Comparison of ENCODE assay signal across 9 cellular contexts in the genomic region with DNA sequence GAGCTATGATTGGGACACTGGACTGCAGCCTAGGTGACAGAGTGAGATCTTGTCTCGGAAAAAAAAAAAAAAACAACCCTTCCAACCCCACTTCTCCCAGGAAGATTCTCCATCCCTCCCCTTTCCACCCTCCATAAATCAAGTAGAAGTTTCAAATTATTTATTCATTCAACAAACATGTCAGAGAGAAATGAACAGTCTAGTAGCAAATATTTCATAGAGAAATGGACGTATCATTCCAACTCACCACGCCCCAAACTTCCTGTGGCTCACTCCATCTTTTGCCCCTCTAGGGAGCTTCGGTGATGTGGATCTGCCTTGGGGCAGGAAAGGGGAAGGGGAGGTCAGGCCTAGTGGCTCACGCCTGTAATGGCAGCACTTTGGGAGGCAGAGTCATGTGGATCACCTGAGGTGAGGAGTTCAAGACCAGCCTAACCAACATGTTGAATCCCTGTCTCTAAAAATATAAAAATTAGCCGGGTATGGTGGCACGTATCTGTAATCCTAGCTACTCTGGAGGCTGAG. TPM values are rescaled to one million over a fixed set of nuclear protein-coding genes. Genes with fewer than 3 reads are reported as not detected.
A peak's percentile ranks its signal among the peaks of the same experiment; 100 is the strongest.
DNase-seq lines count a peak whose midpoint lies in the region; ATAC-seq, FAIRE-seq and TF ChIP-seq lines count a peak whose summit lies in the region.
"Had no signal": no experiment of that assay in that cellular context is flagged by ENCODE, and none has a peak within 500 bp of the region (broad histone marks: within the 10 kb centered on the region; RNA-seq: fewer than 3 reads in every experiment).

No MANE protein-coding gene starts in this region.

- no peak for TF ChIP-seq RAD21 in HepG2 (CRISPR knock-in tag; IDR thresholded peaks at IDR 0.05)

- H3K36me3 ChIP-seq in HepG2 (replicated peaks in 1 of 2; ENCODE audit: control insufficient read depth in 1 of 2, insufficient read depth in 2 of 2, low read length in 2 of 2) (peaks cover 5 to 24% of the 10 kb centered on the region in 2 experiments), tibial nerve (peaks cover 0 to 36% (median 0%) of the 10 kb centered on the region in 3 donors)

- H3K9me3 Mint-ChIP-seq in activated naive CD4-positive, alpha-beta T cell treated with anti-CD3 and anti-CD28 coated beads for 36 hours = no peaks in the 10 kb centered on the region
- no peaks in the 10 kb centered on the region for H3K9me3 Mint-ChIP-seq in activated naive CD8-positive, alpha-beta T cell treated with anti-CD3 and anti-CD28 coated beads for 36 hours

- H3K4me3 Mint-ChIP-seq in activated naive CD4-positive, alpha-beta T cell treated with anti-CD3 and anti-CD28 coated beads for 36 hours = peak overlapping the region; percentile 78
- peak overlapping the region; percentile 85 for H3K4me3 Mint-ChIP-seq in activated naive CD8-positive, alpha-beta T cell treated with anti-CD3 and anti-CD28 coated beads for 36 hours

- H3K4me3 ChIP-seq in HepG2 (replicated peaks in 1 of 3; ENCODE audit: insufficient read depth in 1 of 3, low read depth in 2 of 3, low read length in 3 of 3) (peak overlapping the region; percentile 90 to 99 (median 92); a peak in 5 of 6 replicates), tibial nerve (peak overlapping the region; percentile 56 to 85 (median 80))

- peak overlapping the region; percentile 90 for H3K9ac ChIP-seq in HepG2 (ENCODE audit: insufficient read depth, low read depth, low read length)

- WGBS in HepG2 (ENCODE audit: low lambda C conversion rate) = 59% methylated on average over 7 of the region's 7 CpGs
- WGBS in tibial nerve, 2 donors = 58 to 59% methylated on average over 7 of the region's 7 CpGs

- ATAC-seq in HepG2 (no peak), GM18511 (IDR thresholded peaks at IDR 0.05; ENCODE audit: unreplicated experiment) (no peak)

- no peaks in the 10 kb centered on the region for H3K27me3 Mint-ChIP-seq in activated naive CD4-positive, alpha-beta T cell treated with anti-CD3 and anti-CD28 coated beads for 36 hours (ENCODE audit: low read depth)
- no peaks in the 10 kb centered on the region for H3K27me3 Mint-ChIP-seq in activated naive CD8-positive, alpha-beta T cell treated with anti-CD3 and anti-CD28 coated beads for 36 hours

- peak; percentile 28 for DNase-seq in activated naive CD4-positive, alpha-beta T cell treated with anti-CD3 and anti-CD28 coated beads for 36 hours
- no peak for DNase-seq in activated naive CD4-positive, alpha-beta T cell treated with Interleukin-2 at 50 U/mL for 16 hours
- DNase-seq in activated naive CD8-positive, alpha-beta T cell treated with anti-CD3 and anti-CD28 coated beads for 36 hours = no peak
- DNase-seq in HepG2 (ENCODE audit: low spot score) (no peak), tibial nerve (ENCODE audit: low spot score in 2 of 2) (no peak), occipital lobe (lab: John Stamatoyannopoulos, UW) (no peak)
- DNase-seq in NK-92 treated with Interleukin-12 subunit alpha and Interleukin-12 subunit beta, amount 100 ng/mL, for 24 hours (lab: John Stamatoyannopoulos, UW) = no peak

- H3K4me2 ChIP-seq in HepG2 (ENCODE audit: low read depth, low read length) = peak overlapping the region; percentile 75

- H3K9me3 ChIP-seq in HepG2 (ENCODE audit: low read length) = no peaks in the 10 kb centered on the region
- H3K9me3 ChIP-seq in tibial nerve = no peaks in the 10 kb centered on the region

- H3K27ac ChIP-seq in HepG2 (ENCODE audit: extremely low read length, insufficient read depth, low read length) = peak overlapping the region; percentile 80
- H3K27ac ChIP-seq in tibial nerve = peak overlapping the region; percentile 59 to 85 (median 84)

- H3K4me1 ChIP-seq in HepG2 (ENCODE audit: insufficient read depth, low read length) (peaks cover 55% of the 10 kb centered on the region), tibial nerve (peaks cover 0 to 40% (median 17%) of the 10 kb centered on the region in 4 donors)

- TF ChIP-seq CTCF in HepG2 (CRISPR knock-in tag; IDR thresholded peaks at IDR 0.05) (no peak), tibial nerve (IDR thresholded peaks at IDR 0.05) (no peak)

- in situ Hi-C loops in HepG2 (cut with HindIII; ENCODE audit: extremely low pct_ligation_motif_present, low pct_unique_long_range_greater_than_20kb) = no loop called here

- peaks cover 3 to 13% of the 10 kb centered on the region in 2 experiments; a peak in 3 of 5 replicates for H3K27me3 ChIP-seq in HepG2 (ENCODE audit: control insufficient read depth in 1 of 2, insufficient read depth in 2 of 2, low read length in 2 of 2)
- H3K27me3 ChIP-seq in tibial nerve = no peaks in the 10 kb centered on the region

- TF ChIP-seq POLR2A in HepG2 (IDR thresholded peaks at IDR 0.05; ENCODE audit: insufficient read depth in 1 of 2, low read depth in 2 of 2, low read length in 2 of 2) (no peak), tibial nerve (IDR thresholded peaks at IDR 0.05) (no peak)

- H3K79me2 ChIP-seq in HepG2 (ENCODE audit: insufficient read depth, low read length) = no peaks in the 10 kb centered on the region

- H3K27ac Mint-ChIP-seq in activated naive CD4-positive, alpha-beta T cell treated with anti-CD3 and anti-CD28 coated beads for 36 hours = peak overlapping the region; percentile 73
- peak overlapping the region; percentile 85 for H3K27ac Mint-ChIP-seq in activated naive CD8-positive, alpha-beta T cell treated with anti-CD3 and anti-CD28 coated beads for 36 hours

- POLR2A ChIA-PET in HepG2 (lab: Yijun Ruan, JAX) = interaction anchor here (1.4 kb wide), 1 partner anchor 10 kb away, joined by 11 read pairs; a partner anchor contains a TSS

- BruUV-seq in HepG2 (replicated peaks; lab: Mats Ljungman, UMichigan) = TSS peak; percentile 55

- peaks cover 6% of the 10 kb centered on the region for H3K36me3 Mint-ChIP-seq in activated naive CD4-positive, alpha-beta T cell treated with anti-CD3 and anti-CD28 coated beads for 36 hours (ENCODE audit: low read depth)
- peaks cover 7% of the 10 kb centered on the region for H3K36me3 Mint-ChIP-seq in activated naive CD8-positive, alpha-beta T cell treated with anti-CD3 and anti-CD28 coated beads for 36 hours

- FAIRE-seq in HepG2 (lab: Jason Lieb, UNC) = no peak

- H4K20me1 ChIP-seq in HepG2 (ENCODE audit: insufficient read depth, low read length) = peaks cover 6% of the 10 kb centered on the region; the same call in 1 of the 2 replicates

- peaks cover 44% of the 10 kb centered on the region for H3K4me1 Mint-ChIP-seq in activated naive CD4-positive, alpha-beta T cell treated with anti-CD3 and anti-CD28 coated beads for 36 hours (ENCODE audit: low read depth)
- H3K4me1 Mint-ChIP-seq in activated naive CD8-positive, alpha-beta T cell treated with anti-CD3 and anti-CD28 coated beads for 36 hours = peaks cover 52% of the 10 kb centered on the region

- TF ChIP-seq EP300 in HepG2 (IDR thresholded peaks at IDR 0.05; ENCODE audit: low read depth in 2 of 2, low read length in 2 of 2) (no peak), HepG2 (CRISPR knock-in tag; IDR thresholded peaks at IDR 0.05; ENCODE audit: borderline replicate concordance) (no peak), tibial nerve (IDR thresholded peaks at IDR 0.05) (no peak)

- no peak overlapping the region for H2AFZ ChIP-seq in HepG2 (ENCODE audit: low read length)

- intact Hi-C loops in activated naive CD4-positive, alpha-beta T cell treated with anti-CD3 and anti-CD28 coated beads for 36 hours (cut with micrococcal nuclease) = no loop called here
- intact Hi-C loops in HepG2 (cut with micrococcal nuclease; ENCODE audit: unreplicated experiment) = no loop called here

- CTCF ChIA-PET in activated naive CD4-positive, alpha-beta T cell treated with anti-CD3 and anti-CD28 coated beads for 36 hours (lab: Charles Lee) = interaction anchor here (0.7 to 0.9 kb wide), 2 partner anchors 9 to 12 kb away, joined by 4 read pairs; a partner anchor contains a TSS
- CTCF ChIA-PET in HepG2 (lab: Yijun Ruan, JAX; ENCODE audit: low intra/inter-chr PET ratio, low total read pairs) = no interaction called here

RNA-seq across cellular contexts. Expression of a gene that starts 0.6 kb away (rescaled TPM):
- 10 to 100 TPM; 21.2 to 21.6 TPM for total RNA-seq in activated naive CD4-positive, alpha-beta T cell treated with anti-CD3 and anti-CD28 coated beads for 36 hours
- 10 to 100 TPM; 17.0 to 20.0 TPM for total RNA-seq in activated naive CD8-positive, alpha-beta T cell treated with anti-CD3 and anti-CD28 coated beads for 36 hours
- total RNA-seq in HepG2 (2016; rRNA removed; fragmentation: Illumina TruSeq; extraction: Trizol) = 2.0 and 9.6 TPM in 2 replicates
- 1.5 and 1.8 TPM in 2 replicates for total RNA-seq in HepG2 (2016; cell fraction: cytosol; rRNA removed; fragmentation: Illumina TruSeq; extraction: Trizol; ENCODE audit: low read depth)
- 2.3 and 9.9 TPM in 2 replicates for total RNA-seq in HepG2 (2016; cell fraction: insoluble cytoplasmic fraction; rRNA removed; fragmentation: Illumina TruSeq; extraction: Trizol)
- total RNA-seq in HepG2 (2016; cell fraction: membrane; rRNA removed; fragmentation: Illumina TruSeq; extraction: Trizol) = 3.1 and 3.3 TPM in 2 replicates
- 15.6 and 20.8 TPM in 2 replicates for total RNA-seq in HepG2 (2016; cell fraction: nucleus; rRNA removed; fragmentation: Illumina TruSeq; extraction: Trizol)
- 4.7 and 7.0 TPM in 2 replicates for polyA plus RNA-seq in HepG2 (2011; rRNA removed)
- polyA plus RNA-seq in HepG2 (2011; cell fraction: cytosol; rRNA removed) = 1.6 and 1.7 TPM in 2 replicates
- 46.2 and 74.5 TPM in 2 replicates for polyA plus RNA-seq in HepG2 (2011; cell fraction: nucleus; rRNA removed)
- polyA plus RNA-seq in HepG2 (2012) = 7.0 and 9.8 TPM in 2 replicates
- 1.8 TPM in 2 replicates for polyA plus RNA-seq in HepG2 (2016; cell fraction: cytosol; fragmentation: Illumina TruSeq; extraction: Trizol; ENCODE audit: low read depth)
- polyA plus RNA-seq in HepG2 (2016; cell fraction: insoluble cytoplasmic fraction; fragmentation: Illumina TruSeq; extraction: Trizol; ENCODE audit: low read depth) = 3.5 and 4.4 TPM in 2 replicates
- polyA plus RNA-seq in HepG2 (2016; cell fraction: membrane; fragmentation: Illumina TruSeq; extraction: Trizol; ENCODE audit: low read depth) = 3.1 TPM in 2 replicates
- polyA plus RNA-seq in HepG2 (2016; cell fraction: nucleus; fragmentation: Illumina TruSeq; extraction: Trizol; ENCODE audit: insufficient read depth, low read depth) = 51.8 and 52.2 TPM in 2 replicates
- 10.0 and 12.3 TPM in 2 replicates for polyA minus RNA-seq in HepG2 (2011; rRNA and poly(A)+ RNA removed; ENCODE audit: low replicate concordance)
- polyA minus RNA-seq in HepG2 (2011; cell fraction: cytosol; rRNA and poly(A)+ RNA removed) = 1.5 and 2.7 TPM in 2 replicates
- 15.2 and 18.6 TPM in 2 replicates for polyA minus RNA-seq in HepG2 (2011; cell fraction: nucleus; rRNA and poly(A)+ RNA removed)
- 10 to 100 TPM in 3 of 4 donors, 1 to 10 TPM in 1; 6.9 to 36.9 (median 12.7) TPM for total RNA-seq in tibial nerve
- 8.0 TPM for total RNA-seq in occipital lobe

RNA-seq across cellular contexts. Expression of a gene that starts 9.3 kb away (rescaled TPM):
- 1 to 10 TPM; 6.2 to 6.5 TPM for total RNA-seq in activated naive CD4-positive, alpha-beta T cell treated with anti-CD3 and anti-CD28 coated beads for 36 hours
- 1 to 10 TPM; 2.9 to 3.6 TPM for total RNA-seq in activated naive CD8-positive, alpha-beta T cell treated with anti-CD3 and anti-CD28 coated beads for 36 hours
- total RNA-seq in HepG2 (2016; rRNA removed; fragmentation: Illumina TruSeq; extraction: Trizol) (0.29 TPM in 1 of 2 replicates, not detected in the other), tibial nerve (1 to 10 TPM; 2.7 to 8.3 (median 3.8) TPM), occipital lobe (2.3 TPM)
- total RNA-seq in HepG2 (2016; cell fraction: cytosol; rRNA removed; fragmentation: Illumina TruSeq; extraction: Trizol; ENCODE audit: low read depth) = not detected in 2 replicates
- total RNA-seq in HepG2 (2016; cell fraction: insoluble cytoplasmic fraction; rRNA removed; fragmentation: Illumina TruSeq; extraction: Trizol) = 0.07 and 0.13 TPM in 2 replicates
- total RNA-seq in HepG2 (2016; cell fraction: membrane; rRNA removed; fragmentation: Illumina TruSeq; extraction: Trizol) = 0.06 and 0.14 TPM in 2 replicates
- total RNA-seq in HepG2 (2016; cell fraction: nucleus; rRNA removed; fragmentation: Illumina TruSeq; extraction: Trizol) = 0.28 and 0.34 TPM in 2 replicates
- polyA plus RNA-seq in HepG2 (2011; rRNA removed) = 0.41 and 0.73 TPM in 2 replicates
- polyA plus RNA-seq in HepG2 (2011; cell fraction: cytosol; rRNA removed) = 0.24 and 0.25 TPM in 2 replicates
- 1.7 and 1.8 TPM in 2 replicates for polyA plus RNA-seq in HepG2 (2011; cell fraction: nucleus; rRNA removed)
- polyA plus RNA-seq in HepG2 (2012) = 0.35 and 0.71 TPM in 2 replicates
- 0.15 TPM in 1 of 2 replicates, not detected in the other for polyA plus RNA-seq in HepG2 (2016; cell fraction: cytosol; fragmentation: Illumina TruSeq; extraction: Trizol; ENCODE audit: low read depth)
- polyA plus RNA-seq in HepG2 (2016; cell fraction: insoluble cytoplasmic fraction; fragmentation: Illumina TruSeq; extraction: Trizol; ENCODE audit: low read depth) = 0.22 and 0.42 TPM in 2 replicates
- polyA plus RNA-seq in HepG2 (2016; cell fraction: membrane; fragmentation: Illumina TruSeq; extraction: Trizol; ENCODE audit: low read depth) = 0.13 and 0.14 TPM in 2 replicates
- polyA plus RNA-seq in HepG2 (2016; cell fraction: nucleus; fragmentation: Illumina TruSeq; extraction: Trizol; ENCODE audit: insufficient read depth, low read depth) = 0.70 and 1.3 TPM in 2 replicates
- polyA minus RNA-seq in HepG2 (2011; rRNA and poly(A)+ RNA removed; ENCODE audit: low replicate concordance) = 0.58 and 0.64 TPM in 2 replicates
- not detected in 2 replicates for polyA minus RNA-seq in HepG2 (2011; cell fraction: cytosol; rRNA and poly(A)+ RNA removed)
- polyA minus RNA-seq in HepG2 (2011; cell fraction: nucleus; rRNA and poly(A)+ RNA removed) = 0.25 and 0.26 TPM in 2 replicates

RNA-seq across cellular contexts. Expression of a gene that starts 10.4 kb away (rescaled TPM):
- 100 to 1,000 TPM; 129 to 135 TPM for total RNA-seq in activated naive CD4-positive, alpha-beta T cell treated with anti-CD3 and anti-CD28 coated beads for 36 hours
- total RNA-seq in activated naive CD8-positive, alpha-beta T cell treated with anti-CD3 and anti-CD28 coated beads for 36 hours = 100 to 1,000 TPM; 101 to 104 TPM
- total RNA-seq in HepG2 (2016; rRNA removed; fragmentation: Illumina TruSeq; extraction: Trizol) (115 and 120 TPM in 2 replicates), tibial nerve (100 to 1,000 TPM; 226 to 312 (median 252) TPM), occipital lobe (22.6 TPM)
- total RNA-seq in HepG2 (2016; cell fraction: cytosol; rRNA removed; fragmentation: Illumina TruSeq; extraction: Trizol; ENCODE audit: low read depth) = 39.3 and 64.2 TPM in 2 replicates
- total RNA-seq in HepG2 (2016; cell fraction: insoluble cytoplasmic fraction; rRNA removed; fragmentation: Illumina TruSeq; extraction: Trizol) = 113 and 130 TPM in 2 replicates
- 64.6 and 78.5 TPM in 2 replicates for total RNA-seq in HepG2 (2016; cell fraction: membrane; rRNA removed; fragmentation: Illumina TruSeq; extraction: Trizol)
- 43.3 and 51.5 TPM in 2 replicates for total RNA-seq in HepG2 (2016; cell fraction: nucleus; rRNA removed; fragmentation: Illumina TruSeq; extraction: Trizol)
- 111 and 118 TPM in 2 replicates for polyA plus RNA-seq in HepG2 (2011; rRNA removed)
- polyA plus RNA-seq in HepG2 (2011; cell fraction: cytosol; rRNA removed) = 170 and 243 TPM in 2 replicates
- 155 and 156 TPM in 2 replicates for polyA plus RNA-seq in HepG2 (2011; cell fraction: nucleus; rRNA removed)
- polyA plus RNA-seq in HepG2 (2012) = 58.9 and 63.9 TPM in 2 replicates
- 44.3 and 58.0 TPM in 2 replicates for polyA plus RNA-seq in HepG2 (2016; cell fraction: cytosol; fragmentation: Illumina TruSeq; extraction: Trizol; ENCODE audit: low read depth)
- polyA plus RNA-seq in HepG2 (2016; cell fraction: insoluble cytoplasmic fraction; fragmentation: Illumina TruSeq; extraction: Trizol; ENCODE audit: low read depth) = 97.2 and 108 TPM in 2 replicates
- 53.6 and 55.9 TPM in 2 replicates for polyA plus RNA-seq in HepG2 (2016; cell fraction: membrane; fragmentation: Illumina TruSeq; extraction: Trizol; ENCODE audit: low read depth)
- 100 and 103 TPM in 2 replicates for polyA plus RNA-seq in HepG2 (2016; cell fraction: nucleus; fragmentation: Illumina TruSeq; extraction: Trizol; ENCODE audit: insufficient read depth, low read depth)
- polyA minus RNA-seq in HepG2 (2011; rRNA and poly(A)+ RNA removed; ENCODE audit: low replicate concordance) = 38.7 and 82.7 TPM in 2 replicates
- 11.4 and 11.6 TPM in 2 replicates for polyA minus RNA-seq in HepG2 (2011; cell fraction: cytosol; rRNA and poly(A)+ RNA removed)
- 13.3 and 15.4 TPM in 2 replicates for polyA minus RNA-seq in HepG2 (2011; cell fraction: nucleus; rRNA and poly(A)+ RNA removed)

RNA-seq across cellular contexts. Expression of a gene that starts 18.0 kb away (rescaled TPM):
- total RNA-seq in activated naive CD4-positive, alpha-beta T cell treated with anti-CD3 and anti-CD28 coated beads for 36 hours = 1 to 10 TPM; 7.6 to 9.5 TPM
- 1 to 10 TPM; 3.6 to 3.9 TPM for total RNA-seq in activated naive CD8-positive, alpha-beta T cell treated with anti-CD3 and anti-CD28 coated beads for 36 hours
- total RNA-seq in HepG2 (2016; rRNA removed; fragmentation: Illumina TruSeq; extraction: Trizol) (0.10 and 0.64 TPM in 2 replicates), tibial nerve (1 to 10 TPM; 1.1 to 3.1 (median 1.7) TPM), occipital lobe (71.9 TPM)
- 0.35 TPM in 1 of 2 replicates, not detected in the other for total RNA-seq in HepG2 (2016; cell fraction: cytosol; rRNA removed; fragmentation: Illumina TruSeq; extraction: Trizol; ENCODE audit: low read depth)
- total RNA-seq in HepG2 (2016; cell fraction: insoluble cytoplasmic fraction; rRNA removed; fragmentation: Illumina TruSeq; extraction: Trizol) = 1.0 TPM in 1 of 2 replicates, not detected in the other
- 0.12 and 0.14 TPM in 2 replicates for total RNA-seq in HepG2 (2016; cell fraction: membrane; rRNA removed; fragmentation: Illumina TruSeq; extraction: Trizol)
- total RNA-seq in HepG2 (2016; cell fraction: nucleus; rRNA removed; fragmentation: Illumina TruSeq; extraction: Trizol) = 2.1 and 2.7 TPM in 2 replicates
- polyA plus RNA-seq in HepG2 (2011; rRNA removed) = 0.76 and 0.78 TPM in 2 replicates
- 0.46 and 0.51 TPM in 2 replicates for polyA plus RNA-seq in HepG2 (2011; cell fraction: cytosol; rRNA removed)
- polyA plus RNA-seq in HepG2 (2011; cell fraction: nucleus; rRNA removed) = 6.6 and 8.4 TPM in 2 replicates
- polyA plus RNA-seq in HepG2 (2012) = 0.68 and 1.2 TPM in 2 replicates
- polyA plus RNA-seq in HepG2 (2016; cell fraction: cytosol; fragmentation: Illumina TruSeq; extraction: Trizol; ENCODE audit: low read depth) = 0.05 TPM in 1 of 2 replicates, not detected in the other
- polyA plus RNA-seq in HepG2 (2016; cell fraction: insoluble cytoplasmic fraction; fragmentation: Illumina TruSeq; extraction: Trizol; ENCODE audit: low read depth) = 0.38 and 0.47 TPM in 2 replicates
- polyA plus RNA-seq in HepG2 (2016; cell fraction: membrane; fragmentation: Illumina TruSeq; extraction: Trizol; ENCODE audit: low read depth) = 0.07 TPM in 1 of 2 replicates, not detected in the other
- polyA plus RNA-seq in HepG2 (2016; cell fraction: nucleus; fragmentation: Illumina TruSeq; extraction: Trizol; ENCODE audit: insufficient read depth, low read depth) = 3.9 and 4.1 TPM in 2 replicates
- 0.94 and 1.2 TPM in 2 replicates for polyA minus RNA-seq in HepG2 (2011; rRNA and poly(A)+ RNA removed; ENCODE audit: low replicate concordance)
- polyA minus RNA-seq in HepG2 (2011; cell fraction: cytosol; rRNA and poly(A)+ RNA removed) = 0.49 TPM in 1 of 2 replicates, not detected in the other
- polyA minus RNA-seq in HepG2 (2011; cell fraction: nucleus; rRNA and poly(A)+ RNA removed) = 0.90 and 3.9 TPM in 2 replicates

RNA-seq across cellular contexts. Expression of a gene that starts 18.6 kb away (rescaled TPM):
- total RNA-seq in activated naive CD4-positive, alpha-beta T cell treated with anti-CD3 and anti-CD28 coated beads for 36 hours = 10 to 100 TPM; 38.4 to 41.0 TPM
- total RNA-seq in activated naive CD8-positive, alpha-beta T cell treated with anti-CD3 and anti-CD28 coated beads for 36 hours = 10 to 100 TPM; 21.1 to 21.4 TPM
- 0.22 and 0.33 TPM in 2 replicates for total RNA-seq in HepG2 (2016; rRNA removed; fragmentation: Illumina TruSeq; extraction: Trizol)
- total RNA-seq in HepG2 (2016; cell fraction: cytosol; rRNA removed; fragmentation: Illumina TruSeq; extraction: Trizol; ENCODE audit: low read depth) = not detected in 2 replicates
- 0.15 and 0.43 TPM in 2 replicates for total RNA-seq in HepG2 (2016; cell fraction: insoluble cytoplasmic fraction; rRNA removed; fragmentation: Illumina TruSeq; extraction: Trizol)
- 0.10 TPM in 1 of 2 replicates, not detected in the other for total RNA-seq in HepG2 (2016; cell fraction: membrane; rRNA removed; fragmentation: Illumina TruSeq; extraction: Trizol)
- total RNA-seq in HepG2 (2016; cell fraction: nucleus; rRNA removed; fragmentation: Illumina TruSeq; extraction: Trizol) = 1.1 and 1.7 TPM in 2 replicates
- 0.09 and 0.12 TPM in 2 replicates for polyA plus RNA-seq in HepG2 (2011; rRNA removed)
- polyA plus RNA-seq in HepG2 (2011; cell fraction: cytosol; rRNA removed) = 0.05 and 0.08 TPM in 2 replicates
- polyA plus RNA-seq in HepG2 (2011; cell fraction: nucleus; rRNA removed) = 0.80 and 1.3 TPM in 2 replicates
- 2.9 and 4.8 TPM in 2 replicates for polyA plus RNA-seq in HepG2 (2012)
- not detected in 2 replicates for polyA plus RNA-seq in HepG2 (2016; cell fraction: cytosol; fragmentation: Illumina TruSeq; extraction: Trizol; ENCODE audit: low read depth)
- polyA plus RNA-seq in HepG2 (2016; cell fraction: insoluble cytoplasmic fraction; fragmentation: Illumina TruSeq; extraction: Trizol; ENCODE audit: low read depth) = not detected in 2 replicates
- polyA plus RNA-seq in HepG2 (2016; cell fraction: membrane; fragmentation: Illumina TruSeq; extraction: Trizol; ENCODE audit: low read depth) = not detected in 2 replicates
- 0.81 and 0.92 TPM in 2 replicates for polyA plus RNA-seq in HepG2 (2016; cell fraction: nucleus; fragmentation: Illumina TruSeq; extraction: Trizol; ENCODE audit: insufficient read depth, low read depth)
- 0.06 and 1.5 TPM in 2 replicates for polyA minus RNA-seq in HepG2 (2011; rRNA and poly(A)+ RNA removed; ENCODE audit: low replicate concordance)
- polyA minus RNA-seq in HepG2 (2011; cell fraction: cytosol; rRNA and poly(A)+ RNA removed) = not detected in 2 replicates
- 0.52 and 0.62 TPM in 2 replicates for polyA minus RNA-seq in HepG2 (2011; cell fraction: nucleus; rRNA and poly(A)+ RNA removed)
- 1 to 10 TPM; 4.2 to 8.2 (median 6.5) TPM for total RNA-seq in tibial nerve
- 0.78 TPM for total RNA-seq in occipital lobe
- total RNA-seq: renal cortical epithelial cell had no signal
